13 cellular contexts compared by ENCODE assay signal in genomic region chr15:100930306-100930848, GRCh38. TPM values are rescaled to one million over a fixed set of nuclear protein-coding genes. Genes with fewer than 3 reads are reported as not detected.
DNase-seq lines count a peak whose midpoint lies in the region; ATAC-seq and TF ChIP-seq lines count a peak whose summit lies in the region.
"Had no signal": no experiment of that assay in that cellular context is flagged by ENCODE, and none has a peak within 500 bp of the region (broad histone marks: within the 10 kb centered on the region; RNA-seq: fewer than 3 reads in every experiment).

No MANE protein-coding gene starts in this region.

- POLR2A ChIA-PET in HEK293 (lab: Yijun Ruan, JAX), result no interaction called here
- POLR2A ChIA-PET in OCI-LY7 (lab: Charles Lee), result interaction anchor here (0.8 to 6.2 kb wide), 5 partner anchors 11 to 76 kb away, joined by 3 to 134 read pairs (median 4); partner anchors contain the start of gene LRRK1

- H3K4me3 ChIP-seq in HEK293 (ENCODE audit: low read depth, low read length) (no peak overlapping the region), OCI-LY7 (ENCODE audit: low read depth, low read length, poor library complexity, severe bottlenecking) (peak overlapping the region; percentile 53)
- H3K4me3 ChIP-seq: MG63 had no signal

- no peaks in the 10 kb centered on the region for H3K9me3 Mint-ChIP-seq in stimulated activated memory B cell treated with anti-CD40 and anti-IgM and Interleukin-4, amounts not matched to agents 10 μg/mL and 1 μg/mL and 100 μg/mL, for 72 hours

- intact Hi-C loops in OCI-LY7 (cut with micrococcal nuclease; ENCODE audit: unreplicated experiment), result no loop called here

- H3K4me1 Mint-ChIP-seq in stimulated activated memory B cell treated with anti-CD40 and anti-IgM and Interleukin-4, amounts not matched to agents 10 μg/mL and 1 μg/mL and 100 μg/mL, for 72 hours, result peaks cover 88% of the 10 kb centered on the region

- H3K27ac Mint-ChIP-seq in stimulated activated memory B cell treated with anti-CD40 and anti-IgM and Interleukin-4, amounts not matched to agents 10 μg/mL and 1 μg/mL and 100 μg/mL, for 72 hours, result peak overlapping the region; percentile 22

- H3K4me1 ChIP-seq in HEK293 (ENCODE audit: control insufficient read depth, insufficient read depth, low read length), result no peaks in the 10 kb centered on the region
- H3K4me1 ChIP-seq in OCI-LY7 (ENCODE audit: insufficient read depth, low read length, poor library complexity, severe bottlenecking), result peaks cover 99% of the 10 kb centered on the region

- H3K4me2 ChIP-seq in OCI-LY7 (ENCODE audit: low read length), result peak overlapping the region; percentile 77
- H3K4me2 ChIP-seq: KMS-11 had no signal

- CTCF ChIA-PET in HEK293 (lab: Yijun Ruan, JAX), result interaction anchor here (0.6 to 1.1 kb wide), 5 partner anchors 12 to 78 kb away, joined by 3 to 5 read pairs (median 4); no protein-coding TSS in a partner anchor
- CTCF ChIA-PET in OCI-LY7 (lab: Charles Lee; ENCODE audit: unreplicated experiment), result interaction anchor here (1.4 to 2.1 kb wide), 2 partner anchors 10 to 77 kb away, joined by 4 to 6 read pairs; no protein-coding TSS in a partner anchor

- H4K20me1 ChIP-seq in OCI-LY7 (ENCODE audit: insufficient read depth, low read length), result no peaks in the 10 kb centered on the region

- H3K9me2 ChIP-seq in OCI-LY7 (ENCODE audit: insufficient read depth, low read length), result no peaks in the 10 kb centered on the region

- DNase-seq in OCI-LY7 (ENCODE audit: low spot score), result peak; percentile 27
- DNase-seq in ecto neural progenitor cell (ENCODE audit: low spot score), result peak; percentile 34
- no peak for DNase-seq in NCI-H1048 (lab: John Stamatoyannopoulos, UW)
- DNase-seq in DMS153 treated with DMSO at 0.1 percent for 48 hours (lab: John Stamatoyannopoulos, UW; ENCODE audit: unreplicated experiment), result no peak
- DNase-seq: MG63, NCI-H1694 treated with DMSO at 0.1 percent for 48 hours, PC-3 had no signal

- TF ChIP-seq CTCF in HEK293 (tag by site-specific recombination; IDR thresholded peaks at IDR 0.05), result no peak
- TF ChIP-seq CTCF in OCI-LY7 (conservative IDR thresholded peaks at IDR 0.05; ENCODE audit: low read length), result no peak

- peaks cover 86% of the 10 kb centered on the region for H3K79me2 ChIP-seq in OCI-LY7 (ENCODE audit: insufficient read depth, low read depth, low read length)

- H2AFZ ChIP-seq in OCI-LY7 (ENCODE audit: low read length), result no peak overlapping the region

- H3K27ac ChIP-seq in HEK293 (ENCODE audit: extremely low read depth, low read depth, low read length) (no peak overlapping the region), OCI-LY7 (ENCODE audit: low read depth, low read length, poor library complexity, severe bottlenecking) (peak overlapping the region; percentile 99)
- H3K27ac ChIP-seq: KMS-11 had no signal

- H3K36me3 Mint-ChIP-seq in stimulated activated memory B cell treated with anti-CD40 and anti-IgM and Interleukin-4, amounts not matched to agents 10 μg/mL and 1 μg/mL and 100 μg/mL, for 72 hours, result peaks cover 69% of the 10 kb centered on the region

- no TSS peak for BruUV-seq in OCI-LY7 (replicated peaks; lab: Mats Ljungman, UMichigan)

- H3K27me3 Mint-ChIP-seq in stimulated activated memory B cell treated with anti-CD40 and anti-IgM and Interleukin-4, amounts not matched to agents 10 μg/mL and 1 μg/mL and 100 μg/mL, for 72 hours, result no peaks in the 10 kb centered on the region
- H3K27me3 Mint-ChIP-seq: B cell had no signal

- no peaks in the 10 kb centered on the region for H3K9me3 ChIP-seq in HEK293 (ENCODE audit: control insufficient read depth, insufficient read depth, low read depth, low read length)
- H3K9me3 ChIP-seq in OCI-LY7 (ENCODE audit: low read length), result peaks cover 3% of the 10 kb centered on the region; the same call in 1 of the 2 replicates
- H3K9me3 ChIP-seq: MG63 had no signal

- H3K36me3 ChIP-seq in HEK293 (ENCODE audit: control insufficient read depth in 2 of 2, insufficient read depth in 1 of 2, low read length in 2 of 2) (no peaks in the 10 kb centered on the region), OCI-LY7 (ENCODE audit: insufficient read depth, low read length) (peaks cover 86% of the 10 kb centered on the region)

- no peak for ATAC-seq in stimulated activated memory B cell treated with anti-CD40 and anti-IgM and Interleukin-4, amounts not matched to agents 10 μg/mL and 1 μg/mL and 100 μg/mL, for 72 hours
- no peak for ATAC-seq in GM18519 (IDR thresholded peaks at IDR 0.05; ENCODE audit: low FRiP score, unreplicated experiment)
- ATAC-seq: Right ventricle myocardium inferior had no signal

- H3K4me3 Mint-ChIP-seq in stimulated activated memory B cell treated with anti-CD40 and anti-IgM and Interleukin-4, amounts not matched to agents 10 μg/mL and 1 μg/mL and 100 μg/mL, for 72 hours, result no peak overlapping the region

TF ChIP-seq in HEK293, 187 proteins besides CTCF, POLR2A, EP300 and RAD21:
- TF ChIP-seq ZIC2 (tag by site-specific recombination; IDR thresholded peaks at IDR 0.05), result peak; percentile 14; the same call in 1 of the 2 replicates
- TF ChIP-seq GLIS1 (tag by site-specific recombination; IDR thresholded peaks at IDR 0.05), result peak; percentile 25; the same call in 1 of the 2 replicates
- TF ChIP-seq, protein P1, sequence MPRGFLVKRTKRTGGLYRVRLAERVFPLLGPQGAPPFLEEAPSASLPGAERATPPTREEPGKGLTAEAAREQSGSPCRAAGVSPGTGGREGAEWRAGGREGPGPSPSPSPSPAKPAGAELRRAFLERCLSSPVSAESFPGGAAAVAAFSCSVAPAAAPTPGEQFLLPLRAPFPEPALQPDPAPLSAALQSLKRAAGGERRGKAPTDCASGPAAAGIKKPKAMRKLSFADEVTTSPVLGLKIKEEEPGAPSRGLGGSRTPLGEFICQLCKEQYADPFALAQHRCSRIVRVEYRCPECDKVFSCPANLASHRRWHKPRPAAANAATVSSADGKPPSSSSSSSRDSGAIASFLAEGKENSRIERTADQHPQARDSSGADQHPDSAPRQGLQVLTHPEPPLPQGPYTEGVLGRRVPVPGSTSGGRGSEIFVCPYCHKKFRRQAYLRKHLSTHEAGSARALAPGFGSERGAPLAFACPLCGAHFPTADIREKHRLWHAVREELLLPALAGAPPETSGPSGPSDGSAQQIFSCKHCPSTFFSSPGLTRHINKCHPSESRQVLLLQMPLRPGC (tag by site-specific recombination; IDR thresholded peaks at IDR 0.05), result no peak

RNA-seq across cellular contexts. Expression of gene LRRK1, which starts 11.2 kb away (rescaled TPM):
- 74.2 and 92.3 TPM in 2 replicates for total RNA-seq in OCI-LY7 (2014; rRNA removed; shearing (Covaris generic))
- 219 and 233 TPM in 2 replicates for total RNA-seq in OCI-LY7 (2022)

RNA-seq across cellular contexts. Expression of gene ALDH1A3, which starts 50.7 kb away (rescaled TPM):
- total RNA-seq in OCI-LY7 (2014; rRNA removed; shearing (Covaris generic)), result not detected in 2 replicates
- total RNA-seq in OCI-LY7 (2022), result not detected in 2 replicates
- total RNA-seq: B cell had no signal

Comparison
In these comparisons a context has a peak if more than half of its experiments do, and no peak if none do; other contexts are left out.
1. DNase-seq: peak in OCI-LY7 (single experiment) and ecto neural progenitor cell (single experiment); none in NCI-H1048 (single experiment) and DMS153 treated with DMSO at 0.1 percent for 48 hours (single experiment).